In genomic region chr15:45454825-45455224, GRCh38 we compare ENCODE assay signal across 8 cellular contexts.
DNase-seq lines count a peak whose midpoint lies in the region; ATAC-seq and TF ChIP-seq lines count a peak whose summit lies in the region.

No MANE protein-coding gene starts in this region.

- no peak for TF ChIP-seq CTCF in epithelial cell of esophagus (IDR thresholded peaks at IDR 0.05; ENCODE audit: insufficient read depth, low read depth, low read length, missing control alignments)

- intact Hi-C loops in posterior cingulate gyrus (cut with DNase I), result loop anchor here (5.0 kb wide), 1 partner anchor 148 kb away; no protein-coding TSS in a partner anchor

- CTCF ChIA-PET in activated CD4-positive, alpha-beta memory T cell treated with anti-CD3 and anti-CD28 coated beads, Interleukin-2, amount 10 ng/mL, durations not matched to agents 7 days and 5 days (lab: Charles Lee), result interaction anchor here (0.6 to 2.4 kb wide), 9 partner anchors 24 to 276 kb away, joined by 3 to 12 read pairs (median 3); no protein-coding TSS in a partner anchor

- in situ Hi-C loops in G401 (cut with HindIII; ENCODE audit: low sequenced_read_pairs), result no loop called here

- H3K27ac Mint-ChIP-seq in activated CD4-positive, alpha-beta memory T cell treated with anti-CD3 and anti-CD28 coated beads, Interleukin-2, amount 10 ng/mL, durations not matched to agents 7 days and 5 days, result peak overlapping the region; percentile 81

- no peaks in the 10 kb centered on the region for H3K9me3 Mint-ChIP-seq in activated CD4-positive, alpha-beta memory T cell treated with anti-CD3 and anti-CD28 coated beads, Interleukin-2, amount 10 ng/mL, durations not matched to agents 7 days and 5 days

- no peaks in the 10 kb centered on the region for H3K36me3 Mint-ChIP-seq in activated CD4-positive, alpha-beta memory T cell treated with anti-CD3 and anti-CD28 coated beads, Interleukin-2, amount 10 ng/mL, durations not matched to agents 7 days and 5 days (ENCODE audit: low read depth)

- POLR2A ChIA-PET in activated CD4-positive, alpha-beta memory T cell treated with anti-CD3 and anti-CD28 coated beads, Interleukin-2, amount 10 ng/mL, durations not matched to agents 7 days and 5 days (lab: Charles Lee), result interaction anchor here (1.0 to 2.7 kb wide), 4 partner anchors 52 to 254 kb away, joined by 3 to 9 read pairs (median 8); partner anchors contain the start of genes BLOC1S6 and SQOR

- no peak overlapping the region for H3K4me3 ChIP-seq in epithelial cell of esophagus (ENCODE audit: low read length)

- H3K4me1 Mint-ChIP-seq in activated CD4-positive, alpha-beta memory T cell treated with anti-CD3 and anti-CD28 coated beads, Interleukin-2, amount 10 ng/mL, durations not matched to agents 7 days and 5 days, result peaks cover 50% of the 10 kb centered on the region

- DNase-seq in DMS79 (lab: John Stamatoyannopoulos, UW) (peak; percentile 32), M059J (ENCODE audit: low read depth) (peak; percentile 96), epithelial cell of esophagus (ENCODE audit: low read depth) (peak; percentile 95), posterior cingulate gyrus (peak in 6 of 10 donors; percentile 18 to 89 (median 35)), NCI-H1092 (lab: John Stamatoyannopoulos, UW) (no peak), G401 (ENCODE audit: low spot score) (no peak)
- peak; percentile 85 for DNase-seq in activated CD4-positive, alpha-beta memory T cell treated with anti-CD3 and anti-CD28 coated beads, Interleukin-2, amount 10 ng/mL, durations not matched to agents 7 days and 5 days

- H3K4me3 Mint-ChIP-seq in activated CD4-positive, alpha-beta memory T cell treated with anti-CD3 and anti-CD28 coated beads, Interleukin-2, amount 10 ng/mL, durations not matched to agents 7 days and 5 days, result peak overlapping the region; percentile 45

- ATAC-seq in GM21619 (IDR thresholded peaks at IDR 0.05; ENCODE audit: unreplicated experiment), result peak; percentile 58

- H3K27me3 Mint-ChIP-seq in activated CD4-positive, alpha-beta memory T cell treated with anti-CD3 and anti-CD28 coated beads, Interleukin-2, amount 10 ng/mL, durations not matched to agents 7 days and 5 days, result peaks cover 4% of the 10 kb centered on the region

Comparison
In these comparisons a context has a peak if more than half of its experiments do, and no peak if none do; other contexts are left out.
1. DNase-seq: peak in DMS79 (single experiment), M059J (single experiment), activated CD4-positive, alpha-beta memory T cell treated with anti-CD3 and anti-CD28 coated beads, Interleukin-2, amount 10 ng/mL, durations not matched to agents 7 days and 5 days (single experiment), epithelial cell of esophagus (single experiment) and posterior cingulate gyrus (6 of 10); none in NCI-H1092 (single experiment) and G401 (single experiment).